In genomic region chr5:75336625-75337336, GRCh38 we compare ENCODE assay signal across 8 cellular contexts. TPM values are rescaled to one million over a fixed set of nuclear protein-coding genes. Genes with fewer than 3 reads are reported as not detected.
DNase-seq lines count a peak whose midpoint lies in the region; ATAC-seq and TF ChIP-seq lines count a peak whose summit lies in the region.

Gene HMGCR (plus strand): TSS chr5:75337220. CDS start chr5:75342606, 5,386 bp downstream.

- H3K4me3 ChIP-seq in Caco-2 (ENCODE audit: low read depth, low read length) (peak within 1 kb of the TSS; percentile 89), endocrine pancreas (ENCODE audit: control insufficient read depth, insufficient read depth, low read length) (peak within 1 kb of the TSS; percentile 91), mesenchymal stem cell (ENCODE audit: insufficient read depth in 1 of 2, low read depth in 1 of 2, low read length in 2 of 2) (peak within 1 kb of the TSS; percentile 84 to 93)

- peak within 1 kb of the TSS; percentile 93 for H2BK15ac ChIP-seq in mesenchymal stem cell (ENCODE audit: low read depth, poor library complexity, severe bottlenecking)

- H4K91ac ChIP-seq in mesenchymal stem cell (ENCODE audit: low read length): peak within 1 kb of the TSS; percentile 97

- no peaks in the 10 kb centered on the region for H3K9me3 ChIP-seq in Caco-2
- no peaks in the 10 kb centered on the region for H3K9me3 ChIP-seq in endocrine pancreas (ENCODE audit: control insufficient read depth, low read length)
- no peaks in the 10 kb centered on the region for H3K9me3 ChIP-seq in mesenchymal stem cell (ENCODE audit: control insufficient read depth, low read length)

- peaks cover 28% of the 10 kb centered on the region for H3K4me1 ChIP-seq in Caco-2
- H3K4me1 ChIP-seq in endocrine pancreas (ENCODE audit: control insufficient read depth, insufficient read depth, low read length): peaks cover 20% of the 10 kb centered on the region
- H3K4me1 ChIP-seq in mesenchymal stem cell (ENCODE audit: control insufficient read depth, insufficient read depth, low read depth, low read length): no peaks in the 10 kb centered on the region

- H3K36me3 ChIP-seq in Caco-2 (ENCODE audit: control insufficient read depth, insufficient read depth, low read length) (no peaks in the 10 kb centered on the region), endocrine pancreas (ENCODE audit: control insufficient read depth, insufficient read depth, low read length) (no peaks in the 10 kb centered on the region), mesenchymal stem cell (ENCODE audit: control insufficient read depth in 1 of 2, insufficient read depth in 2 of 2, low read depth in 1 of 2, low read length in 2 of 2) (peaks cover 0 to 5% of the 10 kb centered on the region in 2 experiments)

- H2BK120ac ChIP-seq in mesenchymal stem cell (ENCODE audit: low read depth, low read length): peak within 1 kb of the TSS; percentile 97

- H2BK12ac ChIP-seq in mesenchymal stem cell (ENCODE audit: low read length in 2 of 2): peak within 1 kb of the TSS; percentile 90 to 93

- no peaks in the 10 kb centered on the region for H3K9me3 Mint-ChIP-seq in Caco-2 (ENCODE audit: unreplicated experiment)

- H4K8ac ChIP-seq in mesenchymal stem cell (ENCODE audit: low read length): peak within 1 kb of the TSS; percentile 64

- peak; percentile 98 for ATAC-seq in GM21360 (IDR thresholded peaks at IDR 0.05; ENCODE audit: unreplicated experiment)

- no TSS peak for BruUV-seq in Caco-2 (replicated peaks; lab: Mats Ljungman, UMichigan)

- no peaks in the 10 kb centered on the region for H3K27me3 Mint-ChIP-seq in Caco-2 (ENCODE audit: insufficient read depth, unreplicated experiment)

- DNase-seq in Caco-2: peak; percentile 99 to 100
- peak; percentile 100 for DNase-seq in HT1080 (ENCODE audit: low read depth)
- DNase-seq in NOMO-1 treated with DMSO at 0.1 percent for 48 hours (lab: John Stamatoyannopoulos, UW; ENCODE audit: unreplicated experiment): peak; percentile 100
- peak; percentile 73 to 93 (median 90) for DNase-seq in activated CD8-positive, alpha-beta memory T cell treated with anti-CD3 and anti-CD28 coated beads for 48 hours (ENCODE audit: low read depth in 2 of 3, low spot score in 2 of 3)
- DNase-seq in mesenchymal stem cell: peak; percentile 100
- peak; percentile 91 for DNase-seq in stimulated activated CD8-positive, alpha-beta memory T cell treated with anti-CD3 and anti-CD28 coated beads, Interleukin-15, amount 100 ng/mL, for 1 hour (ENCODE audit: low read depth)

- intact Hi-C loops in Caco-2 (cut with micrococcal nuclease; ENCODE audit: unreplicated experiment): loop anchor here (1.0 to 10.0 kb wide), 7 partner anchors 57 to 392 kb away; partner anchors contain the start of genes ANKRD31, CERT1, GCNT4 and POLK

- no peak within 1 kb of the TSS for H3K4me3 Mint-ChIP-seq in Caco-2 (ENCODE audit: unreplicated experiment)

- peak within 1 kb of the TSS; percentile 95 to 98 for H3K18ac ChIP-seq in mesenchymal stem cell (ENCODE audit: low read depth in 1 of 2, low read length in 2 of 2)

- no peaks in the 10 kb centered on the region for H3K79me1 ChIP-seq in mesenchymal stem cell (replicated peaks; ENCODE audit: low read length, poor library complexity, severe bottlenecking)

- peak within 1 kb of the TSS; percentile 80 to 97 for H3K14ac ChIP-seq in mesenchymal stem cell (ENCODE audit: low read length in 2 of 2)

- POLR2A ChIA-PET in Caco-2 (lab: Charles Lee): interaction anchor here (0.6 to 1.4 kb wide), 29 partner anchors 10 to 1888 kb away, joined by 3 to 19 read pairs (median 4); partner anchors contain the start of genes ANKRD31, CERT1, FOXD1 and POC5

- H3K27me3 ChIP-seq in Caco-2 (replicated peaks; ENCODE audit: control insufficient read depth, insufficient read depth, low read length) (no peaks in the 10 kb centered on the region), endocrine pancreas (ENCODE audit: control insufficient read depth, insufficient read depth, low read length) (no peaks in the 10 kb centered on the region), mesenchymal stem cell (ENCODE audit: control insufficient read depth in 1 of 2, insufficient read depth in 1 of 2, low read length in 2 of 2) (no peaks in the 10 kb centered on the region)

- H3K27ac ChIP-seq in mesenchymal stem cell (ENCODE audit: low read length, poor library complexity, severe bottlenecking): peak within 1 kb of the TSS; percentile 96

- peak within 1 kb of the TSS; percentile 84 for H3K4me2 ChIP-seq in mesenchymal stem cell (ENCODE audit: low read length, poor library complexity, severe bottlenecking)

- H2AFZ ChIP-seq in mesenchymal stem cell (ENCODE audit: low read depth, low read length): peak within 1 kb of the TSS; percentile 77

- H2BK5ac ChIP-seq in mesenchymal stem cell (ENCODE audit: low read depth, low read length, poor library complexity, severe bottlenecking): peak within 1 kb of the TSS; percentile 87

- peak within 1 kb of the TSS in 1 of 2 experiments; percentile 85 for H3K23ac ChIP-seq in mesenchymal stem cell (ENCODE audit: low read length in 2 of 2)

- H3K4ac ChIP-seq in mesenchymal stem cell (ENCODE audit: low read depth in 1 of 2, low read length in 2 of 2): peak within 1 kb of the TSS; percentile 75 to 100

- H3K9ac ChIP-seq in endocrine pancreas (ENCODE audit: control insufficient read depth, insufficient read depth, low read length) (peak within 1 kb of the TSS; percentile 86), mesenchymal stem cell (ENCODE audit: low read length) (peak within 1 kb of the TSS; percentile 91)

- H3K4me1 Mint-ChIP-seq in Caco-2 (ENCODE audit: low read depth, unreplicated experiment): peaks cover 14% of the 10 kb centered on the region

- H3K27ac Mint-ChIP-seq in Caco-2 (ENCODE audit: unreplicated experiment): no peak within 1 kb of the TSS

- WGBS in mesenchymal stem cell: under 1% methylated on average over 54 of the region's 55 CpGs

- peaks cover 26% of the 10 kb centered on the region for H3K36me3 Mint-ChIP-seq in Caco-2 (ENCODE audit: insufficient read depth, unreplicated experiment)

- CTCF ChIA-PET in Caco-2 (lab: Charles Lee): interaction anchor here (0.5 to 1.9 kb wide), 15 partner anchors 17 to 611 kb away, joined by 3 to 40 read pairs (median 4); partner anchors contain the start of gene ANKRD31

- peak in 1 of 2 experiments; percentile 59 for TF ChIP-seq CTCF in Caco-2 (IDR thresholded peaks at IDR 0.05; ENCODE audit: insufficient read depth in 1 of 2, low read depth in 1 of 2, low read length in 1 of 2, severe bottlenecking in 1 of 2, unreplicated experiment in 1 of 2)

- H2AK5ac ChIP-seq in mesenchymal stem cell (ENCODE audit: low read length, severe bottlenecking): no peak within 1 kb of the TSS

RNA-seq across cellular contexts. Expression of gene HMGCR, which starts in this region (rescaled TPM):
- total RNA-seq in Caco-2 (2022): 164 and 167 TPM in 2 replicates
- 92.0 and 98.1 TPM in 2 replicates for total RNA-seq in HT1080 (2014; rRNA removed; shearing (Covaris generic))
- 31.6 and 33.8 TPM in 2 replicates for polyA plus RNA-seq in HT1080 (2015; cell fraction: cytosol; rRNA removed)
- 151 and 176 TPM in 2 replicates for polyA plus RNA-seq in HT1080 (2015; cell fraction: nucleus; rRNA removed)
- polyA plus RNA-seq in mesenchymal stem cell (2013, experiment 1 of 2): 97.7 TPM
- 98.7 TPM for polyA plus RNA-seq in mesenchymal stem cell (2013, experiment 2 of 2)

Comparison
In these comparisons a context has a peak if more than half of its experiments do, and no peak if none do; other contexts are left out.
1. Peak in every context shown above with its lines: DNase-seq, ATAC-seq, H3K4me3 ChIP-seq and H3K27ac ChIP-seq.